In genomic region chr14:36852853-36853634, GRCh38 we compare ENCODE assay signal across 20 cellular contexts.
DNase-seq lines count a peak whose midpoint lies in the region; ATAC-seq and TF ChIP-seq lines count a peak whose summit lies in the region.
"Had no signal": no experiment of that assay in that cellular context is flagged by ENCODE, and none has a peak within 500 bp of the region (broad histone marks: within the 10 kb centered on the region; RNA-seq: fewer than 3 reads in every experiment).

No MANE protein-coding gene starts in this region.

- WGBS in lung, 2 donors: 43 to 58% methylated on average over 6 of the region's 6 CpGs

- DNase-seq in left ventricle myocardium superior: peak; percentile 28
- no peak for DNase-seq in cardiac septum (ENCODE audit: low spot score)
- peak; percentile 1 to 7 for DNase-seq in cardiac fibroblast (ENCODE audit: low read depth in 2 of 2)
- DNase-seq in lung (ENCODE audit: low spot score): no peak
- no peak for DNase-seq in upper lobe of right lung
- DNase-seq in NCI-H128 (lab: John Stamatoyannopoulos, UW; ENCODE audit: unreplicated experiment): no peak
- DNase-seq in ureter (ENCODE audit: low spot score): no peak
- DNase-seq: activated CD4-positive, alpha-beta T cell treated with anti-CD3 and anti-CD28 coated beads for 4 hours; glutamatergic neuron; HFFc6; immature natural killer cell; KBM-7; midbrain; NCI-H1417 treated with DMSO at 0.1 percent for 48 hours; T1000; uterus had no signal

- H3K9me3 ChIP-seq in lung (ENCODE audit: control insufficient read depth in 2 of 2, insufficient read depth in 1 of 2, low read length in 1 of 2) (no peaks in the 10 kb centered on the region), upper lobe of right lung (no peaks in the 10 kb centered on the region)
- H3K9me3 ChIP-seq: SJSA1, uterus had no signal

- intact Hi-C loops in left ventricle myocardium superior (cut with micrococcal nuclease): no loop called here
- intact Hi-C loops in cardiac septum (cut with DNase I): no loop called here
- intact Hi-C loops in upper lobe of right lung (cut with DNase I): no loop called here

- H3K4me3 ChIP-seq in cardiac fibroblast (replicated peaks in 1 of 2; ENCODE audit: low read depth in 2 of 2, low read length in 2 of 2): no peak overlapping the region
- H3K4me3 ChIP-seq in lung: no peak overlapping the region
- H3K4me3 ChIP-seq in upper lobe of right lung: no peak overlapping the region
- H3K4me3 ChIP-seq: SJSA1, uterus had no signal

- TF ChIP-seq CTCF in cardiac fibroblast (IDR thresholded peaks at IDR 0.05; ENCODE audit: low read depth, low read length) (no peak), lung (IDR thresholded peaks at IDR 0.05; ENCODE audit: control extremely low read depth, extremely low read depth) (no peak), upper lobe of right lung (IDR thresholded peaks at IDR 0.05) (no peak)

- ATAC-seq in left ventricle myocardium superior (peak; percentile 78), lung (ENCODE audit: insufficient read depth, low FRiP score) (peak; percentile 55), upper lobe of right lung (peak; percentile 44), HG02884 (IDR thresholded peaks at IDR 0.05; ENCODE audit: unreplicated experiment) (no peak)
- ATAC-seq: activated naive CD4-positive, alpha-beta T cell treated with anti-CD3 and anti-CD28 coated beads, Interleukin-2, amount 50 U/mL, for 72 hours; stimulated activated memory B cell treated with anti-CD40 and anti-IgM and Interleukin-4, amounts not matched to agents 10 μg/mL and 1 μg/mL and 100 μg/mL, for 72 hours had no signal

- no peaks in the 10 kb centered on the region for H3K36me3 ChIP-seq in lung (ENCODE audit: control insufficient read depth in 2 of 2, insufficient read depth in 2 of 2, low read length in 2 of 2)
- H3K36me3 ChIP-seq in upper lobe of right lung: no peaks in the 10 kb centered on the region
- H3K36me3 ChIP-seq: SJSA1, uterus had no signal

- peaks cover 0 to 1% of the 10 kb centered on the region in 2 donors for H3K4me1 ChIP-seq in lung (ENCODE audit: control insufficient read depth in 2 of 2, insufficient read depth in 2 of 2, low read length in 2 of 2)
- H3K4me1 ChIP-seq in upper lobe of right lung: no peaks in the 10 kb centered on the region
- H3K4me1 ChIP-seq: SJSA1, uterus had no signal

- H3K27me3 ChIP-seq in lung (ENCODE audit: control insufficient read depth, insufficient read depth) (no peaks in the 10 kb centered on the region), upper lobe of right lung (no peaks in the 10 kb centered on the region)
- H3K27me3 ChIP-seq: uterus had no signal

- H3K27ac ChIP-seq in lung (ENCODE audit: low read depth in 1 of 2, low read length in 1 of 2) (no peak overlapping the region), upper lobe of right lung (no peak overlapping the region)
- H3K27ac ChIP-seq: SJSA1, uterus had no signal

Comparison
In these comparisons a context has a peak if more than half of its experiments do, and no peak if none do; other contexts are left out.
1. DNase-seq: peak in left ventricle myocardium superior (single experiment) and cardiac fibroblast (2 of 2); none in cardiac septum (single experiment), lung (single experiment), upper lobe of right lung (single experiment), NCI-H128 (single experiment) and ureter (single experiment).